ENCODE assay signal across 1 cellular context in genomic region chr1:212232020-212232570, GRCh38.
TF ChIP-seq lines count a peak whose summit lies in the region.

No MANE protein-coding gene starts in this region.

TF ChIP-seq in IMR-90, 13 proteins besides CTCF, POLR2A, EP300 and RAD21:
- no peak for TF ChIP-seq BHLHE40 (IDR thresholded peaks at IDR 0.05; ENCODE audit: low read depth, low read length)
- no peak for TF ChIP-seq CHD1 (IDR thresholded peaks at IDR 0.05; ENCODE audit: low read depth, low read length)
- TF ChIP-seq ELK1 (IDR thresholded peaks at IDR 0.05; ENCODE audit: borderline replicate concordance, low read depth, low read length) = no peak
- no peak for TF ChIP-seq SMC3 (IDR thresholded peaks at IDR 0.05; ENCODE audit: low read depth, low read length)
- TF ChIP-seq FOS (IDR thresholded peaks at IDR 0.05; ENCODE audit: low read depth, low read length) = no peak
- TF ChIP-seq CEBPB (IDR thresholded peaks at IDR 0.05; ENCODE audit: low read depth, low read length) = no peak
- no peak for TF ChIP-seq MAZ (IDR thresholded peaks at IDR 0.05; ENCODE audit: borderline replicate concordance, low read depth, low read length)
- TF ChIP-seq MAFK (IDR thresholded peaks at IDR 0.05; ENCODE audit: low read depth, low read length) = no peak
- TF ChIP-seq RFX5 (IDR thresholded peaks at IDR 0.05; ENCODE audit: low read depth, low read length) = no peak
- TF ChIP-seq NFE2L2 (IDR thresholded peaks at IDR 0.05; ENCODE audit: low read depth, low read length) = no peak
- TF ChIP-seq MXI1 (IDR thresholded peaks at IDR 0.05; ENCODE audit: borderline replicate concordance, low read depth, low read length) = no peak
- TF ChIP-seq, protein P1, sequence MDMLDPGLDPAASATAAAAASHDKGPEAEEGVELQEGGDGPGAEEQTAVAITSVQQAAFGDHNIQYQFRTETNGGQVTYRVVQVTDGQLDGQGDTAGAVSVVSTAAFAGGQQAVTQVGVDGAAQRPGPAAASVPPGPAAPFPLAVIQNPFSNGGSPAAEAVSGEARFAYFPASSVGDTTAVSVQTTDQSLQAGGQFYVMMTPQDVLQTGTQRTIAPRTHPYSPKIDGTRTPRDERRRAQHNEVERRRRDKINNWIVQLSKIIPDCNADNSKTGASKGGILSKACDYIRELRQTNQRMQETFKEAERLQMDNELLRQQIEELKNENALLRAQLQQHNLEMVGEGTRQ (IDR thresholded peaks at IDR 0.05; ENCODE audit: low read depth, low read length) = no peak
- no peak for TF ChIP-seq RCOR1 (IDR thresholded peaks at IDR 0.05; ENCODE audit: insufficient replicate concordance, low read length)
